Comparison of ENCODE assay signal across 16 cellular contexts in genomic region chr5:40694433-40694832, GRCh38. TPM values are rescaled to one million over a fixed set of nuclear protein-coding genes. Genes with fewer than 3 reads are reported as not detected.
DNase-seq lines count a peak whose midpoint lies in the region; ATAC-seq and TF ChIP-seq lines count a peak whose summit lies in the region.
"Had no signal": no experiment of that assay in that cellular context is flagged by ENCODE, and none has a peak within 500 bp of the region (broad histone marks: within the 10 kb centered on the region; RNA-seq: fewer than 3 reads in every experiment).

No MANE protein-coding gene starts in this region.

- H3K27ac Mint-ChIP-seq in activated CD4-positive, alpha-beta memory T cell treated with anti-CD3 and anti-CD28 coated beads for 36 hours = peak overlapping the region; percentile 49
- no peak overlapping the region for H3K27ac Mint-ChIP-seq in activated CD4-positive, alpha-beta memory T cell treated with anti-CD3 and anti-CD28 coated beads, Interleukin-2, amount 10 ng/mL, durations not matched to agents 7 days and 5 days
- peak overlapping the region; percentile 20 for H3K27ac Mint-ChIP-seq in CD4-positive, alpha-beta T cell
- H3K27ac Mint-ChIP-seq in T-helper 17 cell = peak overlapping the region; percentile 89

- POLR2A ChIA-PET in activated CD4-positive, alpha-beta memory T cell treated with anti-CD3 and anti-CD28 coated beads for 36 hours (lab: Charles Lee) = no interaction called here
- POLR2A ChIA-PET in activated CD4-positive, alpha-beta memory T cell treated with anti-CD3 and anti-CD28 coated beads, Interleukin-2, amount 10 ng/mL, durations not matched to agents 7 days and 5 days (lab: Charles Lee) = no interaction called here
- POLR2A ChIA-PET in CD4-positive, alpha-beta T cell (lab: Charles Lee) = no interaction called here

- H3K4me1 Mint-ChIP-seq in activated CD4-positive, alpha-beta memory T cell treated with anti-CD3 and anti-CD28 coated beads for 36 hours (ENCODE audit: low read depth) = peaks cover 33% of the 10 kb centered on the region
- peaks cover 23% of the 10 kb centered on the region for H3K4me1 Mint-ChIP-seq in activated CD4-positive, alpha-beta memory T cell treated with anti-CD3 and anti-CD28 coated beads, Interleukin-2, amount 10 ng/mL, durations not matched to agents 7 days and 5 days
- H3K4me1 Mint-ChIP-seq in CD4-positive, alpha-beta T cell (ENCODE audit: low read depth) = peaks cover 32% of the 10 kb centered on the region
- H3K4me1 Mint-ChIP-seq in T-helper 17 cell = peaks cover 18% of the 10 kb centered on the region

- no peak overlapping the region for H3K27ac ChIP-seq in CD4-positive, alpha-beta T cell (ENCODE audit: low read depth, low read length)
- H3K27ac ChIP-seq: BLaER1 had no signal

- peak; percentile 22 for ATAC-seq in CD4-positive, alpha-beta T cell (ENCODE audit: poor library complexity)
- ATAC-seq in T-helper 17 cell (no peak), mucosa of descending colon (peak; percentile 60)
- ATAC-seq: GM12878 had no signal

- no peaks in the 10 kb centered on the region for H3K27me3 Mint-ChIP-seq in activated CD4-positive, alpha-beta memory T cell treated with anti-CD3 and anti-CD28 coated beads for 36 hours
- H3K27me3 Mint-ChIP-seq in activated CD4-positive, alpha-beta memory T cell treated with anti-CD3 and anti-CD28 coated beads, Interleukin-2, amount 10 ng/mL, durations not matched to agents 7 days and 5 days = no peaks in the 10 kb centered on the region
- no peaks in the 10 kb centered on the region for H3K27me3 Mint-ChIP-seq in CD4-positive, alpha-beta T cell
- H3K27me3 Mint-ChIP-seq in T-helper 17 cell = no peaks in the 10 kb centered on the region

- peaks cover 9% of the 10 kb centered on the region for H3K36me3 ChIP-seq in mucosa of descending colon (ENCODE audit: low read depth)

- H3K4me3 Mint-ChIP-seq in activated CD4-positive, alpha-beta memory T cell treated with anti-CD3 and anti-CD28 coated beads for 36 hours = no peak overlapping the region
- no peak overlapping the region for H3K4me3 Mint-ChIP-seq in activated CD4-positive, alpha-beta memory T cell treated with anti-CD3 and anti-CD28 coated beads, Interleukin-2, amount 10 ng/mL, durations not matched to agents 7 days and 5 days
- no peak overlapping the region for H3K4me3 Mint-ChIP-seq in CD4-positive, alpha-beta T cell
- peak overlapping the region; percentile 47 for H3K4me3 Mint-ChIP-seq in T-helper 17 cell

- no peak for DNase-seq in activated CD4-positive, alpha-beta memory T cell treated with anti-CD3 and anti-CD28 coated beads for 36 hours
- DNase-seq in activated CD4-positive, alpha-beta memory T cell treated with anti-CD3 and anti-CD28 coated beads, Interleukin-2, amount 10 ng/mL, durations not matched to agents 7 days and 5 days = no peak
- DNase-seq in CD4-positive, alpha-beta T cell = no peak
- DNase-seq in T-helper 17 cell (no peak), mucosa of descending colon (no peak), NOMO-1 treated with dmso at 0.1 percent for 144 hours (lab: John Stamatoyannopoulos, UW; ENCODE audit: unreplicated experiment) (no peak), COLO668 (lab: John Stamatoyannopoulos, UW; ENCODE audit: unreplicated experiment) (no peak)
- DNase-seq in stimulated activated naive CD4-positive, alpha-beta T cell (lab: John Stamatoyannopoulos, UW) = no peak
- DNase-seq: 8988T, AML-193, Calu3, DMS 273 treated with DMSO at 0.1 percent for 48 hours, HCEC 1CT had no signal

- no peak for TF ChIP-seq CTCF in CD4-positive, alpha-beta T cell (IDR thresholded peaks at IDR 0.05)
- TF ChIP-seq CTCF in mucosa of descending colon (IDR thresholded peaks at IDR 0.05) = no peak

- CTCF ChIA-PET in activated CD4-positive, alpha-beta memory T cell treated with anti-CD3 and anti-CD28 coated beads for 36 hours (lab: Charles Lee) = no interaction called here
- CTCF ChIA-PET in activated CD4-positive, alpha-beta memory T cell treated with anti-CD3 and anti-CD28 coated beads, Interleukin-2, amount 10 ng/mL, durations not matched to agents 7 days and 5 days (lab: Charles Lee) = no interaction called here
- CTCF ChIA-PET in CD4-positive, alpha-beta T cell (lab: Charles Lee) = no interaction called here

- peaks cover 69% of the 10 kb centered on the region for H3K36me3 Mint-ChIP-seq in activated CD4-positive, alpha-beta memory T cell treated with anti-CD3 and anti-CD28 coated beads for 36 hours
- peaks cover 71% of the 10 kb centered on the region for H3K36me3 Mint-ChIP-seq in activated CD4-positive, alpha-beta memory T cell treated with anti-CD3 and anti-CD28 coated beads, Interleukin-2, amount 10 ng/mL, durations not matched to agents 7 days and 5 days (ENCODE audit: low read depth)
- peaks cover 92% of the 10 kb centered on the region for H3K36me3 Mint-ChIP-seq in CD4-positive, alpha-beta T cell (ENCODE audit: low read depth)
- peaks cover 11% of the 10 kb centered on the region for H3K36me3 Mint-ChIP-seq in T-helper 17 cell (ENCODE audit: low read depth)

- H3K9me3 Mint-ChIP-seq in activated CD4-positive, alpha-beta memory T cell treated with anti-CD3 and anti-CD28 coated beads for 36 hours = no peaks in the 10 kb centered on the region
- H3K9me3 Mint-ChIP-seq in activated CD4-positive, alpha-beta memory T cell treated with anti-CD3 and anti-CD28 coated beads, Interleukin-2, amount 10 ng/mL, durations not matched to agents 7 days and 5 days = no peaks in the 10 kb centered on the region
- H3K9me3 Mint-ChIP-seq in CD4-positive, alpha-beta T cell = no peaks in the 10 kb centered on the region

- no peaks in the 10 kb centered on the region for H3K27me3 ChIP-seq in CD4-positive, alpha-beta T cell (ENCODE audit: control insufficient read depth, insufficient read depth, low read length)
- H3K27me3 ChIP-seq: BLaER1 had no signal

- peaks cover 12% of the 10 kb centered on the region for H3K4me1 ChIP-seq in mucosa of descending colon (ENCODE audit: low read depth)

- no peak overlapping the region for H3K4me3 ChIP-seq in mucosa of descending colon
- H3K4me3 ChIP-seq: BLaER1, GM12878 had no signal

- intact Hi-C loops in activated CD4-positive, alpha-beta memory T cell treated with anti-CD3 and anti-CD28 coated beads for 36 hours (cut with micrococcal nuclease) = no loop called here
- intact Hi-C loops in CD4-positive, alpha-beta T cell (cut with DNase I, micrococcal nuclease) = loop anchor here in 1 of 2 experiments (5.0 kb wide), 2 partner anchors 138 to 1097 kb away; no protein-coding TSS in a partner anchor
- intact Hi-C loops in mucosa of descending colon (cut with DNase I, micrococcal nuclease) = no loop called here

- no peaks in the 10 kb centered on the region for H3K9me3 ChIP-seq in CD4-positive, alpha-beta T cell (ENCODE audit: control insufficient read depth, low read length)
- H3K9me3 ChIP-seq in T-helper 17 cell (ENCODE audit: control insufficient read depth, low read length, poor library complexity, severe bottlenecking) (peaks cover 3% of the 10 kb centered on the region), mucosa of descending colon (no peaks in the 10 kb centered on the region)

RNA-seq across cellular contexts. Expression of gene PTGER4, which starts 14.7 kb away (rescaled TPM):
- 10 to 100 TPM; 53.7 to 59.9 TPM for total RNA-seq in activated CD4-positive, alpha-beta memory T cell treated with anti-CD3 and anti-CD28 coated beads for 36 hours
- total RNA-seq in activated CD4-positive, alpha-beta memory T cell treated with anti-CD3 and anti-CD28 coated beads, Interleukin-2, amount 10 ng/mL, durations not matched to agents 7 days and 5 days = 10 to 100 TPM; 51.0 to 54.1 TPM
- total RNA-seq in CD4-positive, alpha-beta T cell = 100 to 1,000 TPM; 352 to 356 TPM
- 100 to 1,000 TPM; 314 to 339 TPM for total RNA-seq in T-helper 17 cell
- total RNA-seq in mucosa of descending colon = 10 to 100 TPM; 38.5 to 58.4 (median 50.8) TPM
- total RNA-seq: G401 had no signal

Comparison
In these comparisons a context has a peak if more than half of its experiments do, and no peak if none do; other contexts are left out.
1. RNA of gene PTGER4, which starts 14.7 kb away (total RNA-seq): 352 to 356 TPM in CD4-positive, alpha-beta T cell and 314 to 339 TPM in T-helper 17 cell; 53.7 to 59.9 TPM in activated CD4-positive, alpha-beta memory T cell treated with anti-CD3 and anti-CD28 coated beads for 36 hours, 51.0 to 54.1 TPM in activated CD4-positive, alpha-beta memory T cell treated with anti-CD3 and anti-CD28 coated beads, Interleukin-2, amount 10 ng/mL, durations not matched to agents 7 days and 5 days and 38.5 to 58.4 TPM in mucosa of descending colon; every median in the first group is over 4 times any median in the second.